Comparison of ENCODE assay signal across 15 cellular contexts in genomic region chr12:49869816-49870500, GRCh38. TPM values are rescaled to one million over a fixed set of nuclear protein-coding genes. Genes with fewer than 3 reads are reported as not detected.
DNase-seq lines count a peak whose midpoint lies in the region; ATAC-seq and TF ChIP-seq lines count a peak whose summit lies in the region.
"Had no signal": no experiment of that assay in that cellular context is flagged by ENCODE, and none has a peak within 500 bp of the region (broad histone marks: within the 10 kb centered on the region; RNA-seq: fewer than 3 reads in every experiment).

No MANE protein-coding gene starts in this region.

- H3K27ac Mint-ChIP-seq in neural crest cell (ENCODE audit: unreplicated experiment) = peak overlapping the region; percentile 8
- H3K27ac Mint-ChIP-seq: activated T-cell treated with anti-CD3 and anti-CD28 coated beads, Interleukin-2, amount 50 U/mL, for 72 hours; GM23338 had no signal

- peaks cover 4% of the 10 kb centered on the region for H3K4me1 Mint-ChIP-seq in neural crest cell

- no peak for TF ChIP-seq POLR2A in esophagus muscularis mucosa (IDR thresholded peaks at IDR 0.05; ENCODE audit: low read depth)

- H2AFZ ChIP-seq in SK-N-SH (ENCODE audit: low read depth) = no peak overlapping the region
- H2AFZ ChIP-seq: GM23338 had no signal

- peaks cover 44 to 77% of the 10 kb centered on the region in 2 experiments for H3K4me1 ChIP-seq in SK-N-SH (ENCODE audit: control insufficient read depth in 1 of 2, insufficient read depth in 2 of 2, low read depth in 1 of 2, low read length in 1 of 2)
- peaks cover 30 to 33% (median 31%) of the 10 kb centered on the region in 4 donors for H3K4me1 ChIP-seq in esophagus muscularis mucosa
- peaks cover 28% of the 10 kb centered on the region for H3K4me1 ChIP-seq in upper lobe of right lung

- H3K9me3 ChIP-seq in SK-N-SH (no peaks in the 10 kb centered on the region), esophagus muscularis mucosa (no peaks in the 10 kb centered on the region), upper lobe of right lung (no peaks in the 10 kb centered on the region)

- DNase-seq in SK-N-SH (no peak), esophagus muscularis mucosa (ENCODE audit: extremely low spot score) (no peak), neural crest cell (ENCODE audit: low read depth, low spot score) (no peak), upper lobe of right lung (peak; percentile 50), iPS-NIHi11 (ENCODE audit: low spot score) (no peak), NCI-H146 treated with DMSO at 0.1 percent for 48 hours (lab: John Stamatoyannopoulos, UW; ENCODE audit: unreplicated experiment) (no peak)
- DNase-seq: activated CD4-positive, alpha-beta T cell treated with anti-CD3 and anti-CD28 coated beads, Interleukin-2, amount 50 U/mL, for 1 hour; activated T-cell treated with anti-CD3 and anti-CD28 coated beads, Interleukin-2, amount 50 U/mL, for 72 hours; DND-41; naive thymus-derived CD8-positive, alpha-beta T cell; NK-92 treated with Interleukin-12 subunit alpha and Interleukin-12 subunit beta, amount 100 ng/mL, for 24 hours; SIG-M5; stimulated activated CD4-positive, alpha-beta T cell treated with anti-CD3 and anti-CD28 coated beads, Interleukin-4, amount 100 ng/mL, for 4 hours had no signal

- H3K27me3 ChIP-seq in SK-N-SH (ENCODE audit: insufficient read depth) = no peaks in the 10 kb centered on the region
- H3K27me3 ChIP-seq in esophagus muscularis mucosa = peaks cover 0 to 3% (median 0%) of the 10 kb centered on the region in 4 donors
- no peaks in the 10 kb centered on the region for H3K27me3 ChIP-seq in upper lobe of right lung

- ATAC-seq in upper lobe of right lung = no peak
- no peak for ATAC-seq in GM18870 (IDR thresholded peaks at IDR 0.05; ENCODE audit: unreplicated experiment)
- ATAC-seq: activated T-cell treated with anti-CD3 and anti-CD28 coated beads, Interleukin-2, amount 50 U/mL, for 72 hours; GM23338; naive thymus-derived CD8-positive, alpha-beta T cell had no signal

- TF ChIP-seq RAD21 in SK-N-SH (IDR thresholded peaks at IDR 0.05; ENCODE audit: low read length) = no peak

- peak overlapping the region; percentile 42; the same call in 1 of the 2 replicates for H3K4me2 ChIP-seq in SK-N-SH
- H3K4me2 ChIP-seq: GM23338 had no signal

- TF ChIP-seq CTCF in SK-N-SH (IDR thresholded peaks at IDR 0.05) = no peak
- TF ChIP-seq CTCF in esophagus muscularis mucosa (IDR thresholded peaks at IDR 0.05) = no peak
- TF ChIP-seq CTCF in neural crest cell (conservative IDR thresholded peaks at IDR 0.05) = no peak
- TF ChIP-seq CTCF in upper lobe of right lung (IDR thresholded peaks at IDR 0.05) = no peak

- 86% methylated on average over 14 of the region's 14 CpGs for WGBS in SK-N-SH (ENCODE audit: low lambda C conversion rate)
- WGBS in esophagus muscularis mucosa = 94% methylated on average over 13 of the region's 14 CpGs

- CTCF ChIA-PET in SK-N-SH (lab: Yijun Ruan, JAX) = interaction anchor here (1.0 to 14.1 kb wide), 16 partner anchors 11 to 205 kb away, joined by 3 to 312 read pairs (median 4); partner anchors contain the start of genes AQP5, AQP6 and ASIC1

- H4K20me1 ChIP-seq in SK-N-SH (ENCODE audit: insufficient read depth) = no peaks in the 10 kb centered on the region

- H3K36me3 ChIP-seq in SK-N-SH (replicated peaks in 1 of 2; ENCODE audit: control insufficient read depth in 1 of 2, insufficient read depth in 2 of 2, low read length in 1 of 2) (no peaks in the 10 kb centered on the region), esophagus muscularis mucosa (no peaks in the 10 kb centered on the region), upper lobe of right lung (no peaks in the 10 kb centered on the region)

- no peaks in the 10 kb centered on the region for H3K36me3 Mint-ChIP-seq in neural crest cell (ENCODE audit: low read depth)
- H3K36me3 Mint-ChIP-seq: naive thymus-derived CD8-positive, alpha-beta T cell had no signal

- no peak overlapping the region for H3K9ac ChIP-seq in SK-N-SH

- peaks cover 3% of the 10 kb centered on the region for H3K27me3 Mint-ChIP-seq in neural crest cell (ENCODE audit: low read depth)

- H3K27ac ChIP-seq in SK-N-SH (ENCODE audit: low read depth in 2 of 2, low read length in 1 of 2) (peak overlapping the region; percentile 87 to 95), esophagus muscularis mucosa (replicated peaks in 1 of 4) (peak overlapping the region; percentile 35 to 59 (median 52)), upper lobe of right lung (peak overlapping the region; percentile 17)

- H3F3A ChIP-seq in SK-N-SH (replicated peaks; ENCODE audit: insufficient read depth) = peaks cover 22% of the 10 kb centered on the region

- TF ChIP-seq EP300 in SK-N-SH (IDR thresholded peaks at IDR 0.05; ENCODE audit: borderline replicate concordance in 1 of 2, low read depth in 1 of 2, low read length in 1 of 2) (no peak), esophagus muscularis mucosa (IDR thresholded peaks at IDR 0.05) (no peak)

- H3K4me3 ChIP-seq in SK-N-SH (ENCODE audit: low read depth in 2 of 2, low read length in 1 of 2) (no peak overlapping the region; a peak in 1 of 4 replicates), esophagus muscularis mucosa (no peak overlapping the region), upper lobe of right lung (no peak overlapping the region)
- H3K4me3 ChIP-seq: GM23338 had no signal

- no peaks in the 10 kb centered on the region for H3K9me2 ChIP-seq in SK-N-SH

- no peak overlapping the region for H3K4me3 Mint-ChIP-seq in neural crest cell
- H3K4me3 Mint-ChIP-seq: activated T-cell treated with anti-CD3 and anti-CD28 coated beads, Interleukin-2, amount 50 U/mL, for 72 hours; GM23338; naive thymus-derived CD8-positive, alpha-beta T cell had no signal

- no peaks in the 10 kb centered on the region for H3K9me3 Mint-ChIP-seq in neural crest cell
- H3K9me3 Mint-ChIP-seq: activated T-cell treated with anti-CD3 and anti-CD28 coated beads, Interleukin-2, amount 50 U/mL, for 72 hours; GM23338; naive thymus-derived CD8-positive, alpha-beta T cell had no signal

- intact Hi-C loops in esophagus muscularis mucosa (cut with DNase I) = loop anchor here (5.0 to 10.0 kb wide), 2 partner anchors 77 to 175 kb away; no protein-coding TSS in a partner anchor
- intact Hi-C loops in upper lobe of right lung (cut with DNase I) = loop anchor here (10.0 kb wide), 1 partner anchor 185 kb away; the partner anchor contains the start of gene ASIC1

- POLR2A ChIA-PET in SK-N-SH (lab: Yijun Ruan, JAX) = interaction anchor here (0.8 to 1.6 kb wide), 10 partner anchors 13 to 351 kb away, joined by 3 to 9 read pairs (median 4); partner anchors contain the start of genes COX14, NCKAP5L and RACGAP1

- H3K79me2 ChIP-seq in SK-N-SH (ENCODE audit: insufficient read depth) = no peaks in the 10 kb centered on the region

TF ChIP-seq in SK-N-SH, 30 proteins besides CTCF, POLR2A, EP300 and RAD21 (continues in another document):
- TF ChIP-seq NFIC (IDR thresholded peaks at IDR 0.05; ENCODE audit: borderline replicate concordance) (no peak), IRF3 (IDR thresholded peaks at IDR 0.05; ENCODE audit: low read depth, low read length) (no peak), GATA2 (CRISPR knock-in tag; IDR thresholded peaks at IDR 0.05) (no peak), TAF1 (IDR thresholded peaks at IDR 0.05; ENCODE audit: borderline replicate concordance, low read depth, low read length) (no peak), ZBTB33 (IDR thresholded peaks at IDR 0.05; ENCODE audit: borderline replicate concordance, low read depth) (no peak), TCF12 (IDR thresholded peaks at IDR 0.05) (no peak), EZH2phosphoT487 (IDR thresholded peaks at IDR 0.05; ENCODE audit: borderline replicate concordance, low read depth) (no peak), FOXJ3 (CRISPR knock-in tag; IDR thresholded peaks at IDR 0.05) (no peak), MXI1 (IDR thresholded peaks at IDR 0.05; ENCODE audit: low read depth, low read length) (no peak), FOXM1 (IDR thresholded peaks at IDR 0.05; ENCODE audit: low read depth) (no peak)

RNA-seq across cellular contexts. Expression of gene BCDIN3D, which starts 27.1 kb away (rescaled TPM):
- 2.3 and 3.8 TPM in 2 replicates for polyA plus RNA-seq in SK-N-SH (2012; rRNA removed)
- polyA plus RNA-seq in SK-N-SH (2012; cell fraction: cytosol; rRNA removed) = 2.9 and 3.3 TPM in 2 replicates
- polyA plus RNA-seq in SK-N-SH (2012; cell fraction: nucleus; rRNA removed) = 1.6 and 2.7 TPM in 2 replicates
- total RNA-seq in esophagus muscularis mucosa (1 to 10 TPM; 2.2 to 6.2 (median 5.5) TPM), neural crest cell (7.9 and 9.6 TPM in 2 replicates), upper lobe of right lung (4.9 TPM)

RNA-seq across cellular contexts. Expression of gene FAIM2, which starts 33.7 kb away (rescaled TPM):
- 6.3 and 11.3 TPM in 2 replicates for polyA plus RNA-seq in SK-N-SH (2012; rRNA removed)
- 4.6 and 6.9 TPM in 2 replicates for polyA plus RNA-seq in SK-N-SH (2012; cell fraction: cytosol; rRNA removed)
- 3.7 and 4.8 TPM in 2 replicates for polyA plus RNA-seq in SK-N-SH (2012; cell fraction: nucleus; rRNA removed)
- total RNA-seq in esophagus muscularis mucosa = 10 to 100 TPM in 1 of 4 donors, 1 to 10 TPM in 3; 4.1 to 10.3 (median 7.4) TPM
- 0.73 and 1.6 TPM in 2 replicates for total RNA-seq in neural crest cell
- 1.2 TPM for total RNA-seq in upper lobe of right lung
- total RNA-seq: naive thymus-derived CD8-positive, alpha-beta T cell had no signal

RNA-seq across cellular contexts. Expression of gene NCKAP5L, which starts 41.7 kb away (rescaled TPM):
- polyA plus RNA-seq in SK-N-SH (2012; rRNA removed) = 8.7 and 8.9 TPM in 2 replicates
- 2.3 and 4.2 TPM in 2 replicates for polyA plus RNA-seq in SK-N-SH (2012; cell fraction: cytosol; rRNA removed)
- 31.2 and 32.9 TPM in 2 replicates for polyA plus RNA-seq in SK-N-SH (2012; cell fraction: nucleus; rRNA removed)
- total RNA-seq in esophagus muscularis mucosa = 10 to 100 TPM; 15.0 to 30.5 (median 23.0) TPM
- total RNA-seq in neural crest cell = 40.8 and 45.0 TPM in 2 replicates
- 23.2 TPM for total RNA-seq in upper lobe of right lung

Comparison
In these comparisons a context has a peak if more than half of its experiments do, and no peak if none do; other contexts are left out.
1. H3K27ac ChIP-seq: peak in every context shown above with its lines; median percentile 91 in SK-N-SH; 52 in esophagus muscularis mucosa; 17 in upper lobe of right lung.